Comparison of ENCODE assay signal across 8 cellular contexts in genomic region chrX:1500701-1501624, GRCh38. TPM values are rescaled to one million over a fixed set of nuclear protein-coding genes. Genes with fewer than 3 reads are reported as not detected.
A peak's percentile ranks its signal among the peaks of the same experiment; 100 is the strongest.
DNase-seq lines count a peak whose midpoint lies in the region; ATAC-seq and TF ChIP-seq lines count a peak whose summit lies in the region.

No MANE protein-coding gene starts in this region.

- H3K4me1 Mint-ChIP-seq in immature natural killer cell (peaks cover 44 to 46% of the 10 kb centered on the region in 2 donors), type B pancreatic cell (ENCODE audit: unreplicated experiment) (no peaks in the 10 kb centered on the region)

- TF ChIP-seq POLR2A in GM15510 (IDR thresholded peaks at IDR 0.05; ENCODE audit: borderline replicate concordance, extremely low read depth, insufficient read length): peak; percentile 23

- H3K4me2 ChIP-seq in Karpas-422 (ENCODE audit: low read depth, low read length, poor library complexity, severe bottlenecking): no peak overlapping the region

- peaks cover 10% of the 10 kb centered on the region for H3K36me3 ChIP-seq in Karpas-422 (ENCODE audit: insufficient read depth, low read length)

- H3K4me3 Mint-ChIP-seq in immature natural killer cell (peak overlapping the region; percentile 59 to 86 (median 73)), type B pancreatic cell (no peak overlapping the region)

- peaks cover 41% of the 10 kb centered on the region for H3K79me2 ChIP-seq in Karpas-422 (ENCODE audit: low read length)

- no peaks in the 10 kb centered on the region for H4K20me1 ChIP-seq in Karpas-422 (ENCODE audit: insufficient read depth, low read depth, low read length)

- H3K9me3 Mint-ChIP-seq in immature natural killer cell (no peaks in the 10 kb centered on the region), type B pancreatic cell (no peaks in the 10 kb centered on the region)

- peak overlapping the region; percentile 99 for H3K27ac ChIP-seq in Karpas-422 (ENCODE audit: low read length)
- H3K27ac ChIP-seq in RWPE1: no peak overlapping the region

- H3K9me2 ChIP-seq in Karpas-422 (replicated peaks; ENCODE audit: insufficient read depth, low read length): no peaks in the 10 kb centered on the region

- H3K4me1 ChIP-seq in Karpas-422 (ENCODE audit: low read length): peaks cover 76% of the 10 kb centered on the region

- peak overlapping the region; percentile 89 to 97 (median 94) for H3K27ac Mint-ChIP-seq in immature natural killer cell
- no peak overlapping the region for H3K27ac Mint-ChIP-seq in type B pancreatic cell

- no peak for TF ChIP-seq CTCF in type B pancreatic cell (conservative IDR thresholded peaks at IDR 0.05)
- TF ChIP-seq CTCF in RWPE1 (conservative IDR thresholded peaks at IDR 0.05; ENCODE audit: low read depth): no peak

- DNase-seq in Karpas-422 (peak; percentile 73), immature natural killer cell (peak; percentile 72 to 78 (median 75)), KG1 (lab: John Stamatoyannopoulos, UW) (no peak), amygdala (lab: John Stamatoyannopoulos, UW) (no peak), type B pancreatic cell (ENCODE audit: extremely low spot score, unreplicated experiment) (no peak), RWPE1 (ENCODE audit: low spot score) (no peak)

- no peaks in the 10 kb centered on the region for H3K27me3 ChIP-seq in Karpas-422 (ENCODE audit: low read length)

- CTCF ChIA-PET in RWPE1 (lab: Yijun Ruan, JAX): no interaction called here

- POLR2A ChIA-PET in RWPE1 (lab: Yijun Ruan, JAX; ENCODE audit: low non-redundant PET): no interaction called here

- no peak overlapping the region for H2AFZ ChIP-seq in Karpas-422 (ENCODE audit: low read length)

- ATAC-seq in GM21619 (IDR thresholded peaks at IDR 0.05; ENCODE audit: unreplicated experiment): peak; percentile 56

- H3K36me3 Mint-ChIP-seq in immature natural killer cell: peaks cover 0 to 21% (median 13%) of the 10 kb centered on the region in 3 donors
- no peaks in the 10 kb centered on the region for H3K36me3 Mint-ChIP-seq in type B pancreatic cell

- H3K9me3 ChIP-seq in Karpas-422 (ENCODE audit: low read length): no peaks in the 10 kb centered on the region

- no peak overlapping the region for H3K4me3 ChIP-seq in Karpas-422 (ENCODE audit: low read length)

- H3K9ac ChIP-seq in Karpas-422 (ENCODE audit: low read length): peak overlapping the region; percentile 17; the same call in 1 of the 2 replicates

- peaks cover 6 to 15% (median 8%) of the 10 kb centered on the region in 3 donors for H3K27me3 Mint-ChIP-seq in immature natural killer cell (ENCODE audit: low read depth in 3 of 3)
- H3K27me3 Mint-ChIP-seq in type B pancreatic cell: no peaks in the 10 kb centered on the region

RNA-seq across cellular contexts. Expression of gene P2RY8, which starts 36.0 kb away (rescaled TPM):
- total RNA-seq in Karpas-422 (2014; rRNA removed; shearing (Covaris generic); ENCODE audit: low replicate concordance): 87.1 and 130 TPM in 2 replicates
- 100 to 1,000 TPM in 2 of 3 donors, 10 to 100 TPM in 1; 96.8 to 232 (median 119) TPM for polyA plus RNA-seq in immature natural killer cell
- total RNA-seq in type B pancreatic cell (ENCODE audit: low replicate concordance): not detected in 2 replicates

RNA-seq across cellular contexts. Expression of gene ASMTL, which starts 48.3 kb away (rescaled TPM):
- total RNA-seq in Karpas-422 (2014; rRNA removed; shearing (Covaris generic); ENCODE audit: low replicate concordance): 18.4 and 51.0 TPM in 2 replicates
- polyA plus RNA-seq in immature natural killer cell: 10 to 100 TPM; 58.1 to 68.6 (median 67.1) TPM
- 20.2 and 31.5 TPM in 2 replicates for total RNA-seq in type B pancreatic cell (ENCODE audit: low replicate concordance)

Comparison
In these comparisons a context has a peak if more than half of its experiments do, and no peak if none do; other contexts are left out.
1. DNase-seq: peak in Karpas-422 (single experiment) and immature natural killer cell (3 of 3); none in KG1 (single experiment), amygdala (0 of 56), type B pancreatic cell (single experiment) and RWPE1 (single experiment).
2. RNA of gene P2RY8, which starts 36.0 kb away (total RNA-seq): 87.1 to 130 TPM in Karpas-422; not detected in type B pancreatic cell; every median in the first group is over 10 times any median in the second.